ENCODE assay signal across 13 cellular contexts in the genomic region with DNA sequence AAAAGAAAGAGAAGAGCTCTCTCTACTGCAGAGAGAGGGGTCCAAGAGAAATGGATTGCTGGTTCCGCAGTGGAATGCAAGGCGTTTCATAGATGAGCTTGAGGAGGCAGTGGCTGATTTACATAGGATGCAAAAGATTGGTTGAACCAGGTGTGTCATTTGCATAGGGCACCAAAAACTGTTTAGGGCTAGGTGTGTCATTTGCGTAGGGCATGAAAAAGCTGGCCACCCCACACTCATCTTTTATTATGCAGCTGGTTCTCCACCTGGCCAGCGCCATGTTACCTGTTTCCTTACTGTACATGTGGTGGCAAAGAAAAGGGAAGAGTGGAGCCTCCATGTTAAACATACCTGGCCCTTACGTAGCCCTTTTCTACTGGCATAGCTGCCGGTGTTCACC.
"Had no signal": no experiment of that assay in that cellular context is flagged by ENCODE, and none has a peak within 500 bp of the region (broad histone marks: within the 10 kb centered on the region; RNA-seq: fewer than 3 reads in every experiment).

No MANE protein-coding gene starts in this region.

- ATAC-seq: activated CD4-positive, CD25-positive, alpha-beta regulatory T cell treated with anti-CD3 and anti-CD28 coated beads, Interleukin-2, amount 50 U/mL, for 24 hours; effector memory CD8-positive, alpha-beta T cell; right cardiac atrium had no signal

- H3K4me3 Mint-ChIP-seq: activated naive CD4-positive, alpha-beta T cell treated with anti-CD3 and anti-CD28 coated beads, Interleukin-2, amount 50 U/mL, for 24 hours; brain; central memory CD8-positive, alpha-beta T cell; effector memory CD8-positive, alpha-beta T cell had no signal

- H3K27me3 Mint-ChIP-seq: activated naive CD4-positive, alpha-beta T cell treated with anti-CD3 and anti-CD28 coated beads, Interleukin-2, amount 50 U/mL, for 24 hours; brain; central memory CD8-positive, alpha-beta T cell; effector memory CD8-positive, alpha-beta T cell had no signal

- H3K9me3 Mint-ChIP-seq: activated naive CD4-positive, alpha-beta T cell treated with anti-CD3 and anti-CD28 coated beads, Interleukin-2, amount 50 U/mL, for 24 hours; central memory CD8-positive, alpha-beta T cell had no signal

- DNase-seq: activated CD4-positive, alpha-beta T cell treated with anti-CD3 and anti-CD28 coated beads, Interleukin-2, amount 50 U/mL, for 4 hours; activated T-cell treated with anti-CD3 and anti-CD28 coated beads, Interleukin-2, amount 50 U/mL, for 1 hour; amniotic stem cell; effector memory CD8-positive, alpha-beta T cell; erythroblast; hypothalamus; right cardiac atrium; small intestine; trophoblast cell had no signal

- H3K27ac Mint-ChIP-seq: activated naive CD4-positive, alpha-beta T cell treated with anti-CD3 and anti-CD28 coated beads, Interleukin-2, amount 50 U/mL, for 24 hours; brain; effector memory CD8-positive, alpha-beta T cell had no signal
